ENCODE assay signal across 9 cellular contexts in the genomic region with DNA sequence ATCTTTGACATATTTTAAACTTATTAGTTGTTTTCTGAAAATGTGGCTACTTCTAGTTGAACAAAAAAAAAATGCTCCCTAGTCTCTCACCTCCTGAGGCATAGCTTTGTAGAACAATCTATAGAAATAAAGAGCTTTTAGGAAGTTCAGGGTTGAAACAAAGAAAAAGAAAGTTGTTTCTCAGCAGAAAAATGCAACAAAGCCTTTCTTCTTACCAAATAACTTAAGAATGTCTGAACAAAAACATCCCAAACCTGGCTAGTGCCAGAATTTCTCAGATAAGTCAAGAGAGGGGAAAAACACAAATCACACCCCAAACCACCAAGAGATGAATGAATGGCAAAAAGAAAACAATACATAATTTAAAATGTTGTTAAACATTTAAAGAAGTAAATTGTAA.
A peak's percentile ranks its signal among the peaks of the same experiment; 100 is the strongest.
DNase-seq lines count a peak whose midpoint lies in the region; ATAC-seq and TF ChIP-seq lines count a peak whose summit lies in the region.
"Had no signal": no experiment of that assay in that cellular context is flagged by ENCODE, and none has a peak within 500 bp of the region (broad histone marks: within the 10 kb centered on the region; RNA-seq: fewer than 3 reads in every experiment).

No MANE protein-coding gene starts in this region.

- H3K27ac Mint-ChIP-seq in activated CD4-positive, alpha-beta T cell treated with anti-CD3 and anti-CD28 coated beads, Interleukin-2, amount 10 ng/mL, durations not matched to agents 24 days and 14 days, result peak overlapping the region; percentile 70
- H3K27ac Mint-ChIP-seq in activated naive CD8-positive, alpha-beta T cell treated with anti-CD3 and anti-CD28 coated beads, Interleukin-2, amount 50 U/mL, for 24 hours, result peak overlapping the region; percentile 53

- H3K4me1 ChIP-seq in stomach, result peaks cover 5 to 25% (median 15%) of the 10 kb centered on the region in 4 donors

- H3K9me3 Mint-ChIP-seq in activated CD4-positive, alpha-beta T cell treated with anti-CD3 and anti-CD28 coated beads, Interleukin-2, amount 10 ng/mL, durations not matched to agents 24 days and 14 days, result no peaks in the 10 kb centered on the region
- no peaks in the 10 kb centered on the region for H3K9me3 Mint-ChIP-seq in activated naive CD8-positive, alpha-beta T cell treated with anti-CD3 and anti-CD28 coated beads, Interleukin-2, amount 50 U/mL, for 24 hours

- peak overlapping the region in 4 of 5 donors; percentile 38 to 69 (median 52) for H3K27ac ChIP-seq in stomach

- TF ChIP-seq CTCF in stomach (IDR thresholded peaks at IDR 0.05), result no peak

- no peak overlapping the region for H3K4me3 ChIP-seq in stomach

- no peak for TF ChIP-seq EP300 in stomach (IDR thresholded peaks at IDR 0.05)

- intact Hi-C loops in activated CD4-positive, alpha-beta T cell treated with anti-CD3 and anti-CD28 coated beads, Interleukin-2, amount 10 ng/mL, durations not matched to agents 24 days and 14 days (cut with micrococcal nuclease), result no loop called here
- intact Hi-C loops in stomach (cut with DNase I; ENCODE audit: low total_unique reads), result no loop called here

- peak overlapping the region; percentile 21 for H3K4me3 Mint-ChIP-seq in activated CD4-positive, alpha-beta T cell treated with anti-CD3 and anti-CD28 coated beads, Interleukin-2, amount 10 ng/mL, durations not matched to agents 24 days and 14 days
- no peak overlapping the region for H3K4me3 Mint-ChIP-seq in activated naive CD8-positive, alpha-beta T cell treated with anti-CD3 and anti-CD28 coated beads, Interleukin-2, amount 50 U/mL, for 24 hours

- H3K27me3 ChIP-seq in stomach, result no peaks in the 10 kb centered on the region

- no peaks in the 10 kb centered on the region for H3K27me3 Mint-ChIP-seq in activated CD4-positive, alpha-beta T cell treated with anti-CD3 and anti-CD28 coated beads, Interleukin-2, amount 10 ng/mL, durations not matched to agents 24 days and 14 days
- no peaks in the 10 kb centered on the region for H3K27me3 Mint-ChIP-seq in activated naive CD8-positive, alpha-beta T cell treated with anti-CD3 and anti-CD28 coated beads, Interleukin-2, amount 50 U/mL, for 24 hours

- no peak for ATAC-seq in activated naive CD8-positive, alpha-beta T cell treated with anti-CD3 and anti-CD28 coated beads, Interleukin-2, amount 50 U/mL, for 24 hours
- ATAC-seq in GM21737 (IDR thresholded peaks at IDR 0.05; ENCODE audit: unreplicated experiment), result no peak

- peaks cover 32% of the 10 kb centered on the region for H3K4me1 Mint-ChIP-seq in activated CD4-positive, alpha-beta T cell treated with anti-CD3 and anti-CD28 coated beads, Interleukin-2, amount 10 ng/mL, durations not matched to agents 24 days and 14 days
- H3K4me1 Mint-ChIP-seq in activated naive CD8-positive, alpha-beta T cell treated with anti-CD3 and anti-CD28 coated beads, Interleukin-2, amount 50 U/mL, for 24 hours, result peaks cover 78% of the 10 kb centered on the region

- no peaks in the 10 kb centered on the region for H3K9me3 ChIP-seq in stomach

- no peak for TF ChIP-seq POLR2A in stomach (IDR thresholded peaks at IDR 0.05)

- H3K36me3 Mint-ChIP-seq in activated CD4-positive, alpha-beta T cell treated with anti-CD3 and anti-CD28 coated beads, Interleukin-2, amount 10 ng/mL, durations not matched to agents 24 days and 14 days (ENCODE audit: low read depth), result peaks cover 24% of the 10 kb centered on the region
- H3K36me3 Mint-ChIP-seq in activated naive CD8-positive, alpha-beta T cell treated with anti-CD3 and anti-CD28 coated beads, Interleukin-2, amount 50 U/mL, for 24 hours (ENCODE audit: low read depth), result peaks cover 15% of the 10 kb centered on the region

- no peaks in the 10 kb centered on the region for H3K36me3 ChIP-seq in stomach

- DNase-seq in activated CD4-positive, alpha-beta T cell treated with anti-CD3 and anti-CD28 coated beads, Interleukin-2, amount 10 ng/mL, durations not matched to agents 24 days and 14 days, result no peak
- no peak for DNase-seq in activated CD4-positive, alpha-beta T cell treated with anti-CD3 and anti-CD28 coated beads, Interleukin-2, amount 50 U/mL, for 4 hours
- DNase-seq in activated naive CD8-positive, alpha-beta T cell treated with anti-CD3 and anti-CD28 coated beads, Interleukin-2, amount 50 U/mL, for 24 hours, result no peak
- peak; percentile 45 for DNase-seq in glomerular endothelial cell (ENCODE audit: extremely low read depth, low read depth, low spot score)
- no peak for DNase-seq in stomach
- no peak for DNase-seq in NCI-H524 (lab: John Stamatoyannopoulos, UW)
- no peak for DNase-seq in NCI-H526 treated with DMSO at 0.1 percent for 48 hours (lab: John Stamatoyannopoulos, UW)
- DNase-seq: activated CD4-positive, CD25-positive, alpha-beta regulatory T cell treated with anti-CD3 and anti-CD28 coated beads, Interleukin-2, amount 50 U/mL, for 72 hours had no signal
